In genomic region chr11:35338928-35339327, GRCh38 we compare ENCODE assay signal across 22 cellular contexts.
DNase-seq lines count a peak whose midpoint lies in the region; ATAC-seq, FAIRE-seq and TF ChIP-seq lines count a peak whose summit lies in the region.
"Had no signal": no experiment of that assay in that cellular context is flagged by ENCODE, and none has a peak within 500 bp of the region (broad histone marks: within the 10 kb centered on the region; RNA-seq: fewer than 3 reads in every experiment).

No MANE protein-coding gene starts in this region.

- H3K27me3 ChIP-seq in PC-3 (ENCODE audit: low read length) (no peaks in the 10 kb centered on the region), K562 (ENCODE audit: control insufficient read depth in 2 of 2, insufficient read depth in 2 of 2, low read length in 2 of 2) (no peaks in the 10 kb centered on the region), mesenchymal stem cell (ENCODE audit: control insufficient read depth in 1 of 2, insufficient read depth in 1 of 2, low read length in 2 of 2) (no peaks in the 10 kb centered on the region)
- H3K27me3 ChIP-seq: BLaER1 had no signal

- in situ Hi-C loops in K562 (cut with MboI), result no loop called here

- POLR2A ChIA-PET in PC-3 (lab: Charles Lee; ENCODE audit: unreplicated experiment), result no interaction called here
- POLR2A ChIA-PET in K562 (lab: Yijun Ruan, JAX), result interaction anchor here (0.7 to 0.9 kb wide), 2 partner anchors 10 to 37 kb away, joined by 3 to 4 read pairs; no protein-coding TSS in a partner anchor

- peaks cover 7% of the 10 kb centered on the region for H3K4me1 Mint-ChIP-seq in nephron progenitor cell

- no peak overlapping the region for H3K14ac ChIP-seq in mesenchymal stem cell (ENCODE audit: low read length in 2 of 2)

- TF ChIP-seq EP300 in K562 (IDR thresholded peaks at IDR 0.05; ENCODE audit: low read length), result no peak

- intact Hi-C loops in PC-3 (cut with micrococcal nuclease), result loop anchor here (5.0 kb wide), 1 partner anchor 53 kb away; no protein-coding TSS in a partner anchor
- intact Hi-C loops in K562 (cut with micrococcal nuclease), result no loop called here

- H3K27ac Mint-ChIP-seq in nephron progenitor cell, result no peak overlapping the region
- H3K27ac Mint-ChIP-seq: CD8-positive, alpha-beta T cell had no signal

- no peak overlapping the region for H2AFZ ChIP-seq in PC-3 (ENCODE audit: low read length)
- H2AFZ ChIP-seq in K562 (ENCODE audit: low read depth, low read length), result no peak overlapping the region
- H2AFZ ChIP-seq in mesenchymal stem cell (ENCODE audit: low read depth, low read length), result no peak overlapping the region

- H4K91ac ChIP-seq in mesenchymal stem cell (ENCODE audit: low read length), result no peak overlapping the region

- H2BK15ac ChIP-seq in mesenchymal stem cell (ENCODE audit: low read depth, poor library complexity, severe bottlenecking), result no peak overlapping the region

- H3K79me2 ChIP-seq in PC-3 (ENCODE audit: low read length) (no peaks in the 10 kb centered on the region), K562 (ENCODE audit: control insufficient read depth, insufficient read depth, low read length) (no peaks in the 10 kb centered on the region)

- no peak for TF ChIP-seq POLR2A in K562 (conservative IDR thresholded peaks at IDR 0.05)
- TF ChIP-seq POLR2A in GM12891 (IDR thresholded peaks at IDR 0.05; ENCODE audit: low read depth, low read length), result no peak

- H4K8ac ChIP-seq in mesenchymal stem cell (ENCODE audit: low read length), result no peak overlapping the region

- 4% methylated on average over 2 of the region's 2 CpGs for WGBS in K562 (ENCODE audit: insufficient coverage, low coverage, missing lambda C conversion rate)
- WGBS in mesenchymal stem cell, result 89% methylated on average over 2 of the region's 2 CpGs

- no peaks in the 10 kb centered on the region for H4K20me1 ChIP-seq in PC-3 (ENCODE audit: low read length)
- H4K20me1 ChIP-seq in K562 (replicated peaks; ENCODE audit: control insufficient read depth, insufficient read depth, low read length), result no peaks in the 10 kb centered on the region
- H4K20me1 ChIP-seq: BLaER1 had no signal

- no peak for ATAC-seq in PC-3
- no peak for ATAC-seq in K562
- no peak for ATAC-seq in GM21360 (IDR thresholded peaks at IDR 0.05; ENCODE audit: unreplicated experiment)
- ATAC-seq: CD8-positive, alpha-beta T cell had no signal

- H3K4me3 Mint-ChIP-seq in nephron progenitor cell, result no peak overlapping the region
- H3K4me3 Mint-ChIP-seq: CD8-positive, alpha-beta T cell had no signal

- BruUV-seq in PC-3 (replicated peaks; lab: Mats Ljungman, UMichigan), result no TSS peak
- no TSS peak for BruUV-seq in K562 (replicated peaks; lab: Mats Ljungman, UMichigan)

- H3K36me3 Mint-ChIP-seq in nephron progenitor cell (ENCODE audit: low read depth), result no peaks in the 10 kb centered on the region
- H3K36me3 Mint-ChIP-seq: CD8-positive, alpha-beta T cell had no signal

- DNase-seq in HCEC 1CT (peak; percentile 35), PC-3 (no peak), K562 (ENCODE audit: extremely low read depth in 1 of 4, low spot score in 3 of 4) (no peak), mesenchymal stem cell (no peak), nephron progenitor cell (no peak), activated gamma-delta T cell treated with Interleukin-2 at 50 U/mL for 16 hours (no peak), GM12891 (ENCODE audit: insufficient read length, low spot score) (no peak)
- DNase-seq: ACHN; CD8-positive, alpha-beta T cell; DND-41; KBM-7; NCI-H1092; NCI-H146; NCI-H2029; NCI-H226; NCI-H510A treated with DMSO at 0.1 percent for 48 hours; NCI-H774; Right ventricle myocardium superior had no signal

- no peaks in the 10 kb centered on the region for H3K36me3 ChIP-seq in PC-3 (ENCODE audit: low read depth, low read length)
- H3K36me3 ChIP-seq in K562 (ENCODE audit: control insufficient read depth, insufficient read depth, low read length), result no peaks in the 10 kb centered on the region
- no peaks in the 10 kb centered on the region for H3K36me3 ChIP-seq in mesenchymal stem cell (ENCODE audit: control insufficient read depth in 1 of 2, insufficient read depth in 2 of 2, low read depth in 1 of 2, low read length in 2 of 2)
- H3K36me3 ChIP-seq: BLaER1 had no signal

- no peak overlapping the region for H3K4ac ChIP-seq in mesenchymal stem cell (ENCODE audit: low read depth in 1 of 2, low read length in 2 of 2)

- peak overlapping the region in 1 of 2 experiments; percentile 54 for H2BK12ac ChIP-seq in mesenchymal stem cell (ENCODE audit: low read length in 2 of 2)

- no peak overlapping the region for H3K9ac ChIP-seq in PC-3 (ENCODE audit: low read length)
- no peak overlapping the region for H3K9ac ChIP-seq in K562 (ENCODE audit: insufficient read depth in 1 of 2, low read depth in 2 of 2, low read length in 2 of 2)
- H3K9ac ChIP-seq in mesenchymal stem cell (ENCODE audit: low read length), result peak overlapping the region; percentile 91
- H3K9ac ChIP-seq: BLaER1 had no signal

- H3K18ac ChIP-seq in mesenchymal stem cell (ENCODE audit: low read depth in 1 of 2, low read length in 2 of 2), result no peak overlapping the region

- peaks cover 29% of the 10 kb centered on the region for H3K4me1 ChIP-seq in PC-3 (ENCODE audit: insufficient read depth, low read length)
- H3K4me1 ChIP-seq in K562 (replicated peaks in 1 of 2; ENCODE audit: control insufficient read depth in 2 of 2, insufficient read depth in 2 of 2, low read length in 2 of 2), result peaks cover 0 to 22% of the 10 kb centered on the region in 2 experiments; a peak in 3 of 5 replicates
- no peaks in the 10 kb centered on the region for H3K4me1 ChIP-seq in mesenchymal stem cell (ENCODE audit: control insufficient read depth, insufficient read depth, low read depth, low read length)
- H3K4me1 ChIP-seq: BLaER1 had no signal

- H3K23ac ChIP-seq in mesenchymal stem cell (ENCODE audit: low read length in 2 of 2), result no peak overlapping the region

- no peak overlapping the region for H2BK5ac ChIP-seq in mesenchymal stem cell (ENCODE audit: low read depth, low read length, poor library complexity, severe bottlenecking)

- no peaks in the 10 kb centered on the region for H3K9me1 ChIP-seq in K562 (ENCODE audit: control insufficient read depth, insufficient read depth, low read length)

- TF ChIP-seq RAD21 in K562 (CRISPR knock-in tag; conservative IDR thresholded peaks at IDR 0.05 in 1 of 2, IDR thresholded peaks at IDR 0.05 in 1 of 2), result no peak

- FAIRE-seq in K562 (lab: Jason Lieb, UNC) (no peak), GM12891 (lab: Jason Lieb, UNC) (no peak)
- FAIRE-seq: GM18507, H1 had no signal

- peak overlapping the region; percentile 19 for H2AK5ac ChIP-seq in mesenchymal stem cell (ENCODE audit: low read length, severe bottlenecking)

- H3K9me3 ChIP-seq in PC-3 (ENCODE audit: low read length) (no peaks in the 10 kb centered on the region), K562 (replicated peaks; ENCODE audit: control insufficient read depth, insufficient read depth, low read depth, low read length) (no peaks in the 10 kb centered on the region), mesenchymal stem cell (ENCODE audit: control insufficient read depth, low read length) (no peaks in the 10 kb centered on the region)
- H3K9me3 ChIP-seq: BLaER1 had no signal

- no peaks in the 10 kb centered on the region for H3F3A ChIP-seq in PC-3 (ENCODE audit: low read length, unreplicated experiment)

- H3K9me3 Mint-ChIP-seq in nephron progenitor cell, result no peaks in the 10 kb centered on the region

- no peaks in the 10 kb centered on the region for H3K27me3 Mint-ChIP-seq in nephron progenitor cell (ENCODE audit: low read depth, poor library complexity)

- H3K27ac ChIP-seq in PC-3 (ENCODE audit: low read length) (no peak overlapping the region), K562 (ENCODE audit: extremely low read depth, low read depth, low read length) (no peak overlapping the region), mesenchymal stem cell (ENCODE audit: low read length, poor library complexity, severe bottlenecking) (no peak overlapping the region)
- H3K27ac ChIP-seq: BLaER1 had no signal

- CTCF ChIA-PET in PC-3 (lab: Charles Lee) (no interaction called here), K562 (lab: Yijun Ruan, JAX; ENCODE audit: low intra/inter-chr PET ratio) (no interaction called here)

- TF ChIP-seq CTCF in PC-3 (conservative IDR thresholded peaks at IDR 0.05; ENCODE audit: low read depth, low read length) (no peak), K562 (IDR thresholded peaks at IDR 0.05 in 2 of 3, conservative IDR thresholded peaks at IDR 0.05 in 1 of 3; ENCODE audit: insufficient read depth in 2 of 3, low read depth in 1 of 3, low read length in 3 of 3) (no peak), nephron progenitor cell (IDR thresholded peaks at IDR 0.05) (no peak)

- H3K4me3 ChIP-seq in PC-3 (ENCODE audit: low read length) (no peak overlapping the region), K562 (no peak overlapping the region), mesenchymal stem cell (ENCODE audit: insufficient read depth in 1 of 2, low read depth in 1 of 2, low read length in 2 of 2) (no peak overlapping the region)
- H3K4me3 ChIP-seq: BLaER1 had no signal

- no peak overlapping the region for H2BK120ac ChIP-seq in mesenchymal stem cell (ENCODE audit: low read depth, low read length)

- 0 out of 2 replicates have a peak overlapping the region, but pooled peaks have one; percentile 77 for H3K4me2 ChIP-seq in PC-3 (ENCODE audit: low read length)
- H3K4me2 ChIP-seq in K562 (ENCODE audit: insufficient read depth, low read length), result no peak overlapping the region
- no peak overlapping the region for H3K4me2 ChIP-seq in mesenchymal stem cell (ENCODE audit: low read length, poor library complexity, severe bottlenecking)
- H3K4me2 ChIP-seq: BLaER1 had no signal

- no peaks in the 10 kb centered on the region for H3K79me1 ChIP-seq in mesenchymal stem cell (replicated peaks; ENCODE audit: low read length, poor library complexity, severe bottlenecking)

- no peaks in the 10 kb centered on the region for H3K9me2 ChIP-seq in PC-3 (replicated peaks; ENCODE audit: low read length)

TF ChIP-seq in GM12891, 5 proteins besides CTCF, POLR2A, EP300 and RAD21:
- TF ChIP-seq PAX5 (IDR thresholded peaks at IDR 0.05; ENCODE audit: insufficient read depth, low read length, severe bottlenecking) (no peak), POLR2AphosphoS5 (IDR thresholded peaks at IDR 0.05; ENCODE audit: low read depth, low read length) (no peak), SPI1 (IDR thresholded peaks at IDR 0.05; ENCODE audit: low read depth, low read length) (no peak), POU2F2 (IDR thresholded peaks at IDR 0.05; ENCODE audit: low read depth, low read length) (no peak), TAF1 (IDR thresholded peaks at IDR 0.05; ENCODE audit: low read depth, low read length) (no peak)
TF ChIP-seq in GM12891: peak in this region for 0.
